In the genomic region with DNA sequence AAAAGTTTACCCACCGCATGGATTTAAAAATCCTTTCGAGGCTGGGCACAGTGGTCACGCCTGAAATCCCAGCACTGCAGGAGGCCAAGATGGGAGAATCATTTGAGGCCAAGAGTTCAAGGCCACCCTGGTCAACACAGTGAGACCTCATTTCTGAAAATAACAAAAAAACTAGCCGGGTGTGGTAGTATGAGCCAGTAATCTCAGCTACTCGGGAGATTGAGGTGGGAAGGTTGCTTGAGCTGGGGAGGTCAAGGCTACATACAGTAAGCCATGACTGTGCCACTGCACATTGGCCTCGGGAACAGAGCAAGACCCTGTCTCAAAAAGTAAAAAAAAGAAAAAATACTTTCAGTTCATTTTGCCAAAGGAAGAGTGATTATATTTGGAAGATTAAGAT, we compare ENCODE assay signal across 1 cellular context.
A peak's percentile ranks its signal among the peaks of the same experiment; 100 is the strongest.
TF ChIP-seq lines count a peak whose summit lies in the region.

No MANE protein-coding gene starts in this region.

TF ChIP-seq in liver, 16 proteins besides CTCF, POLR2A, EP300 and RAD21 (continued from another document):
- no peak for TF ChIP-seq ZBTB33 (IDR thresholded peaks at IDR 0.05)
- peak; percentile 29 for TF ChIP-seq NR2F2 (IDR thresholded peaks at IDR 0.05)
